Comparison of ENCODE assay signal across 1 cellular context in genomic region chr5:153543959-153544470, GRCh38.
TF ChIP-seq lines count a peak whose summit lies in the region.

No MANE protein-coding gene starts in this region.

TF ChIP-seq in IMR-90, 13 proteins besides CTCF, POLR2A, EP300 and RAD21 (continued from another document):
- TF ChIP-seq NFE2L2 (IDR thresholded peaks at IDR 0.05; ENCODE audit: low read depth, low read length): no peak
